In genomic region chr1:247210062-247210385, GRCh38 we compare ENCODE assay signal across 9 cellular contexts. TPM values are rescaled to one million over a fixed set of nuclear protein-coding genes. Genes with fewer than 3 reads are reported as not detected.
DNase-seq lines count a peak whose midpoint lies in the region; ATAC-seq and TF ChIP-seq lines count a peak whose summit lies in the region.
"Had no signal": no experiment of that assay in that cellular context is flagged by ENCODE, and none has a peak within 500 bp of the region (broad histone marks: within the 10 kb centered on the region; RNA-seq: fewer than 3 reads in every experiment).

No MANE protein-coding gene starts in this region.

- TF ChIP-seq POLR2A in stomach (IDR thresholded peaks at IDR 0.05): no peak

- H3K4me3 Mint-ChIP-seq in activated CD4-positive, alpha-beta memory T cell treated with anti-CD3 and anti-CD28 coated beads for 36 hours: peak overlapping the region; percentile 90

- H3K27me3 ChIP-seq in iPS-15b (ENCODE audit: control insufficient read depth, insufficient read depth, low read length) (no peaks in the 10 kb centered on the region), stomach (no peaks in the 10 kb centered on the region)

- intact Hi-C loops in activated CD4-positive, alpha-beta memory T cell treated with anti-CD3 and anti-CD28 coated beads for 36 hours (cut with micrococcal nuclease): loop anchor here (1.0 to 5.0 kb wide), 6 partner anchors 38 to 643 kb away; partner anchors contain the start of genes CNST, TFB2M, ZNF124 and ZNF496
- intact Hi-C loops in stomach (cut with DNase I; ENCODE audit: low total_unique reads): loop anchor here (10.0 kb wide), 1 partner anchor 95 kb away; no protein-coding TSS in a partner anchor

- peak overlapping the region; percentile 96 for H3K27ac Mint-ChIP-seq in activated CD4-positive, alpha-beta memory T cell treated with anti-CD3 and anti-CD28 coated beads for 36 hours

- peak overlapping the region; percentile 89 to 98 (median 93) for H3K27ac ChIP-seq in stomach

- peak overlapping the region; percentile 14 for H3K9ac ChIP-seq in iPS-15b (ENCODE audit: low read depth, low read length)

- 2 to 5% (median 3%) methylated on average over 5 of the region's 5 CpGs for WGBS in stomach, 5 donors

- H3K27me3 Mint-ChIP-seq in activated CD4-positive, alpha-beta memory T cell treated with anti-CD3 and anti-CD28 coated beads for 36 hours: no peaks in the 10 kb centered on the region

- no peak for TF ChIP-seq EP300 in stomach (IDR thresholded peaks at IDR 0.05)

- H3K9me3 ChIP-seq in iPS-15b (ENCODE audit: control insufficient read depth, insufficient read depth, low read length): no peaks in the 10 kb centered on the region
- no peaks in the 10 kb centered on the region for H3K9me3 ChIP-seq in stomach

- DNase-seq in NCI-H2171 treated with DMSO at 0.1 percent for 48 hours (lab: John Stamatoyannopoulos, UW) (peak; percentile 22), NCI-H2171 (lab: John Stamatoyannopoulos, UW) (no peak), stomach (no peak), NCI-H146 (lab: John Stamatoyannopoulos, UW) (no peak)
- no peak for DNase-seq in activated CD4-positive, alpha-beta memory T cell treated with anti-CD3 and anti-CD28 coated beads for 36 hours
- no peak for DNase-seq in stimulated activated naive CD4-positive, alpha-beta T cell (lab: John Stamatoyannopoulos, UW)

- POLR2A ChIA-PET in activated CD4-positive, alpha-beta memory T cell treated with anti-CD3 and anti-CD28 coated beads for 36 hours (lab: Charles Lee): interaction anchor here (1.3 to 1.4 kb wide), 3 partner anchors 121 to 279 kb away, joined by 4 to 7 read pairs (median 5); partner anchors contain the start of genes AHCTF1 and ZNF496

- H3K4me1 Mint-ChIP-seq in activated CD4-positive, alpha-beta memory T cell treated with anti-CD3 and anti-CD28 coated beads for 36 hours (ENCODE audit: low read depth): peaks cover 64% of the 10 kb centered on the region

- CTCF ChIA-PET in activated CD4-positive, alpha-beta memory T cell treated with anti-CD3 and anti-CD28 coated beads for 36 hours (lab: Charles Lee): interaction anchor here (1.0 kb wide), 3 partner anchors 85 to 276 kb away, joined by 3 to 5 read pairs (median 4); no protein-coding TSS in a partner anchor

- TF ChIP-seq CTCF in stomach (IDR thresholded peaks at IDR 0.05): no peak

- peaks cover 39% of the 10 kb centered on the region for H3K36me3 Mint-ChIP-seq in activated CD4-positive, alpha-beta memory T cell treated with anti-CD3 and anti-CD28 coated beads for 36 hours

- ATAC-seq in HG02973 (IDR thresholded peaks at IDR 0.05; ENCODE audit: unreplicated experiment): peak; percentile 1

- peak overlapping the region; percentile 91 for H3K4me3 ChIP-seq in iPS-15b (ENCODE audit: low read depth, low read length)
- peak overlapping the region; percentile 75 to 95 (median 88) for H3K4me3 ChIP-seq in stomach

- H3K4me1 ChIP-seq in iPS-15b (ENCODE audit: control insufficient read depth, insufficient read depth, low read length): peaks cover 7% of the 10 kb centered on the region
- H3K4me1 ChIP-seq in stomach: peaks cover 11 to 35% (median 31%) of the 10 kb centered on the region in 4 donors

- H3K9me3 Mint-ChIP-seq in activated CD4-positive, alpha-beta memory T cell treated with anti-CD3 and anti-CD28 coated beads for 36 hours: peaks cover 6% of the 10 kb centered on the region

- no peaks in the 10 kb centered on the region for H3K36me3 ChIP-seq in iPS-15b (ENCODE audit: control insufficient read depth, insufficient read depth, low read length)
- H3K36me3 ChIP-seq in stomach: peaks cover 0 to 13% (median 8%) of the 10 kb centered on the region in 4 donors

RNA-seq across cellular contexts. Expression of gene ZNF124, which starts 38.2 kb away (rescaled TPM):
- 10 to 100 TPM; 10.8 to 11.8 TPM for total RNA-seq in activated CD4-positive, alpha-beta memory T cell treated with anti-CD3 and anti-CD28 coated beads for 36 hours
- 100 to 1,000 TPM in 2 of 5 donors, 10 to 100 TPM in 3; 11.9 to 136 (median 28.1) TPM for total RNA-seq in stomach
- polyA plus RNA-seq in stomach: 1 to 10 TPM; 1.1 to 2.9 (median 2.4) TPM

RNA-seq across cellular contexts. Expression of gene VN1R5, which starts 45.8 kb away (rescaled TPM):
- total RNA-seq in activated CD4-positive, alpha-beta memory T cell treated with anti-CD3 and anti-CD28 coated beads for 36 hours: not detected
- total RNA-seq in stomach: not detected
- polyA plus RNA-seq in stomach: not detected
- polyA plus RNA-seq: adipose tissue had no signal
